ENCODE assay signal across 25 cellular contexts in the genomic region with DNA sequence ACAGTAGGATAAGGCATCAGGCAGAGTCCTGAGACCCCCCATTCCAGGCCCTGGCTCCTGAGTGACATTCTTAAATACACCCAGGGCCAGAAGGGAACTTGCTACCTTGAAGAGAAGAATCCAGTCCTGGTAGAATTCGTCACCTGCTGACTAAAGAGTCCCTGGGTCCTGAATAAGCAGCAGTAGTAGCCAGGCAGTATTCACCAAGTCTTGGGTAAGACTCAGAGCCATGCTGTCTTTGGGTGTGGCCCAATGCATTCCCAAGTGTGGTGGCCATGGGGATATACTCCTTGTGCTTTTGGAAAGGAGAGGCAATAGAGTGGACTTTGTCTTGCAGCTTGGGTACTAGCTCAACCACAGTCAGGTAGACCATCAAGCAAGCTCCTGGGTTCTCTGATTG.
"Had no signal": no experiment of that assay in that cellular context is flagged by ENCODE, and none has a peak within 500 bp of the region (broad histone marks: within the 10 kb centered on the region; RNA-seq: fewer than 3 reads in every experiment).

No MANE protein-coding gene starts in this region.

- H3K4me1 ChIP-seq: foreskin keratinocyte, left lung, lower lobe of right lung had no signal

- H3K9me3 ChIP-seq: heart right ventricle, left lung, lower lobe of right lung had no signal

- H3K27ac ChIP-seq: coronary artery, dorsolateral prefrontal cortex, epithelial cell of prostate, foreskin keratinocyte, heart right ventricle, left lung, lower lobe of right lung had no signal

- H3K36me3 ChIP-seq: left lung, lower lobe of right lung had no signal

- DNase-seq: dermis blood vessel endothelial cell; dorsolateral prefrontal cortex; effector CD4-positive, alpha-beta T cell; effector memory CD4-positive, alpha-beta T cell; erythroblast; foreskin keratinocyte; glutamatergic neuron; head of caudate nucleus; heart right ventricle; hippocampal formation; left cardiac atrium; left lung; left ventricle myocardium superior; lower lobe of right lung; mesenchymal stem cell; mucosa of descending colon; naive B cell had no signal

- FAIRE-seq: colon, endothelial cell of umbilical vein, frontal cortex, islet of Langerhans, keratinocyte had no signal

- H3K27me3 ChIP-seq: foreskin keratinocyte, heart right ventricle, left lung had no signal

- H3K4me3 ChIP-seq: coronary artery, dorsolateral prefrontal cortex, heart right ventricle, left lung, lower lobe of right lung, mucosa of descending colon had no signal

- ATAC-seq: esophagus mucosa, foreskin keratinocyte, left cardiac atrium, left lung, left ventricle myocardium superior, lower lobe of right lung, mucosa of descending colon had no signal
